1 cellular context compared by ENCODE assay signal in genomic region chr7:64313740-64314491, GRCh38.
TF ChIP-seq lines count a peak whose summit lies in the region.

TSS of gene ZNF736 (plus strand) at chr7:64313961. CDS start at chr7:64314151, 190 bp downstream.

TF ChIP-seq in K562, 482 proteins besides CTCF, POLR2A, EP300 and RAD21 (continued from another document and continues in another):
- TF ChIP-seq GTF2B (IDR thresholded peaks at IDR 0.05; ENCODE audit: extremely low read depth, insufficient read length): no peak
- no peak for TF ChIP-seq ZKSCAN3 (CRISPR knock-in tag; IDR thresholded peaks at IDR 0.05)
- no peak for TF ChIP-seq MCM7 (IDR thresholded peaks at IDR 0.05)
- no peak for TF ChIP-seq ZHX1 (conservative IDR thresholded peaks at IDR 0.05; ENCODE audit: low read length)
- TF ChIP-seq HDAC3 (IDR thresholded peaks at IDR 0.05; ENCODE audit: borderline replicate concordance, partially characterized antibody): no peak
- no peak for TF ChIP-seq ZNF668 (CRISPR knock-in tag; IDR thresholded peaks at IDR 0.05)
- TF ChIP-seq FOXA3 (CRISPR knock-in tag; conservative IDR thresholded peaks at IDR 0.05 in 1 of 2, IDR thresholded peaks at IDR 0.05 in 1 of 2): no peak
- no peak for TF ChIP-seq THAP12 (CRISPR knock-in tag; IDR thresholded peaks at IDR 0.05)
- TF ChIP-seq HDAC6 (IDR thresholded peaks at IDR 0.05; ENCODE audit: low read depth, low read length): no peak
- TF ChIP-seq RERE (CRISPR knock-in tag; IDR thresholded peaks at IDR 0.05; ENCODE audit: borderline replicate concordance): no peak
- no peak for TF ChIP-seq E2F1 (CRISPR knock-in tag; IDR thresholded peaks at IDR 0.05)
- TF ChIP-seq GABPB2 (CRISPR knock-in tag; conservative IDR thresholded peaks at IDR 0.05): no peak
- peak; percentile 51; the same call in 1 of the 2 replicates for TF ChIP-seq ZBTB33 (CRISPR knock-in tag; IDR thresholded peaks at IDR 0.05)
- peak; percentile 85 for TF ChIP-seq PHF8 (IDR thresholded peaks at IDR 0.05; ENCODE audit: borderline replicate concordance, low read length)
- TF ChIP-seq KDM5B (IDR thresholded peaks at IDR 0.05; ENCODE audit: insufficient replicate concordance, low read depth, low read length): peak; percentile 89
- TF ChIP-seq ZNF449 (CRISPR knock-in tag; IDR thresholded peaks at IDR 0.05): no peak
- 0 out of 2 replicates have a peak, but pooled peaks have one; percentile 61 for TF ChIP-seq FOXP4 (CRISPR knock-in tag; IDR thresholded peaks at IDR 0.05; ENCODE audit: borderline replicate concordance)
- no peak; the same call in 1 of the 2 replicates for TF ChIP-seq ZNF121 (CRISPR knock-in tag; conservative IDR thresholded peaks at IDR 0.05)
- TF ChIP-seq ATF6 (CRISPR knock-in tag; IDR thresholded peaks at IDR 0.05): no peak
- TF ChIP-seq ZNF75A (CRISPR knock-in tag; IDR thresholded peaks at IDR 0.05): no peak
- no peak for TF ChIP-seq RBM17 (IDR thresholded peaks at IDR 0.05; ENCODE audit: borderline replicate concordance, low read depth, low read length)
- TF ChIP-seq CSDE1 (IDR thresholded peaks at IDR 0.05): no peak
- 0 out of 2 replicates have a peak, but pooled peaks have one; percentile 24 for TF ChIP-seq SPI1 (IDR thresholded peaks at IDR 0.05; ENCODE audit: borderline replicate concordance, low read depth, low read length)
- TF ChIP-seq CHCHD3 (CRISPR knock-in tag; IDR thresholded peaks at IDR 0.05): no peak
- TF ChIP-seq TSC22D4 (tag; IDR thresholded peaks at IDR 0.05): no peak
- TF ChIP-seq MAFK (IDR thresholded peaks at IDR 0.05; ENCODE audit: low read length): no peak
- TF ChIP-seq ASH1L (IDR thresholded peaks at IDR 0.05; ENCODE audit: borderline replicate concordance, low read depth, partially characterized antibody): peak; percentile 46
- TF ChIP-seq ZNF699 (CRISPR knock-in tag; IDR thresholded peaks at IDR 0.05; ENCODE audit: insufficient replicate concordance): no peak
- 0 out of 4 replicates have a peak, but pooled peaks of 1 of the 2 experiments have one; percentile 34 for TF ChIP-seq MAZ (CRISPR knock-in tag; conservative IDR thresholded peaks at IDR 0.05 in 1 of 2, IDR thresholded peaks at IDR 0.05 in 1 of 2)
- no peak for TF ChIP-seq KLF6 (CRISPR knock-in tag; IDR thresholded peaks at IDR 0.05; ENCODE audit: borderline replicate concordance)
- no peak for TF ChIP-seq CREB3 (tag; conservative IDR thresholded peaks at IDR 0.05; ENCODE audit: low read depth)
- peak in 1 of 2 experiments; percentile 62; a peak in 2 of 4 replicates for TF ChIP-seq HDAC1 (IDR thresholded peaks at IDR 0.05)
- no peak for TF ChIP-seq LARP7 (IDR thresholded peaks at IDR 0.05)
- no peak for TF ChIP-seq ZNF696 (CRISPR knock-in tag; conservative IDR thresholded peaks at IDR 0.05)
- TF ChIP-seq GTF2A2 (tag; IDR thresholded peaks at IDR 0.05): no peak
- no peak for TF ChIP-seq CC2D1A (IDR thresholded peaks at IDR 0.05)
- peak; percentile 78 for TF ChIP-seq GABPB1 (CRISPR knock-in tag; IDR thresholded peaks at IDR 0.05)
- TF ChIP-seq ZNF263 (CRISPR knock-in tag; IDR thresholded peaks at IDR 0.05; ENCODE audit: borderline replicate concordance): peak; percentile 23
- TF ChIP-seq TARDBP (IDR thresholded peaks at IDR 0.05): no peak
- no peak for TF ChIP-seq NONO (IDR thresholded peaks at IDR 0.05; ENCODE audit: low read depth in 2 of 2, low read length in 1 of 2)
